In the genomic region with DNA sequence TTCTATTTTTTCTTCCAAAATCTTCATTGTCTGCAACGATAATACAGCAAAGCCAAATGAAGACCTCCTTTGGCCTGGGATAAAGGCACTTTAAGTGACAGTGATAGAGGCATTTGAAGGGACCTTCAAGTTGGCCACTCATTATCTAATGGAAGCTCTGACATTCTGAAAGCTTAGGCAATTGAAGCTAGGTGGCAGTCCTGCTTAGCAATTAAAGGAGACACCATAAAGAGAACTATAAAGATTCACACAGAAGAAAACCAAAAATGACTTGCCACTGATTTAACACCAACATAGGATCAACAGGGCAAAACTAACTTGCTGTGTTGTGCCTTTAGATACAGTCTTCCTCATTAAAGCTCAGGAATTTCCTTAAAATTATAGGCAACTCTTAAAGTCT, we compare ENCODE assay signal across 13 cellular contexts.
DNase-seq lines count a peak whose midpoint lies in the region; FAIRE-seq and TF ChIP-seq lines count a peak whose summit lies in the region.
"Had no signal": no experiment of that assay in that cellular context is flagged by ENCODE, and none has a peak within 500 bp of the region (broad histone marks: within the 10 kb centered on the region; RNA-seq: fewer than 3 reads in every experiment).

No MANE protein-coding gene starts in this region.

- dilution Hi-C loops in endothelial cell of umbilical vein (cut with MboI; ENCODE audit: extremely low pct_ligation_motif_present, low sequenced_read_pairs): no loop called here

- no peak overlapping the region for H3K4me3 ChIP-seq in endothelial cell of umbilical vein (replicated peaks in 1 of 3; ENCODE audit: insufficient read depth in 1 of 3, low read depth in 1 of 3, low read length in 3 of 3)
- H3K4me3 ChIP-seq: testis had no signal

- H2AFZ ChIP-seq in endothelial cell of umbilical vein (ENCODE audit: low read depth, low read length): no peak overlapping the region

- peak; percentile 57 for DNase-seq in DMS 273 (lab: John Stamatoyannopoulos, UW; ENCODE audit: unreplicated experiment)
- DNase-seq in DMS 273 treated with DMSO at 0.1 percent for 48 hours (lab: John Stamatoyannopoulos, UW): no peak
- DNase-seq in NCI-H460 (ENCODE audit: extremely low read depth, low read depth): peak; percentile 17
- DNase-seq in endothelial cell of umbilical vein (ENCODE audit: low read depth, low spot score): no peak
- DNase-seq in renal cortical epithelial cell (ENCODE audit: low read depth): peak; percentile 25
- no peak for DNase-seq in DMS153 treated with DMSO at 0.1 percent for 48 hours (lab: John Stamatoyannopoulos, UW; ENCODE audit: unreplicated experiment)
- no peak for DNase-seq in activated CD4-positive, alpha-beta T cell treated with anti-CD3 and anti-CD28 coated beads for 1 hour
- no peak for DNase-seq in mucosa of gallbladder (ENCODE audit: low spot score)
- DNase-seq: Calu3, NCI-H2081, testis had no signal

- no peak for TF ChIP-seq POLR2A in endothelial cell of umbilical vein (IDR thresholded peaks at IDR 0.05; ENCODE audit: low read depth, low read length)

- FAIRE-seq in endothelial cell of umbilical vein (lab: Jason Lieb, UNC): peak; percentile 12

- intact Hi-C loops in endothelial cell of umbilical vein (cut with micrococcal nuclease): no loop called here

- H3K79me2 ChIP-seq in endothelial cell of umbilical vein (ENCODE audit: control insufficient read depth, insufficient read depth, low read length): no peaks in the 10 kb centered on the region

- TF ChIP-seq CTCF in endothelial cell of umbilical vein (IDR thresholded peaks at IDR 0.05; ENCODE audit: extremely low read depth in 1 of 2, insufficient read depth in 1 of 2, low read depth in 1 of 2, low read length in 2 of 2): no peak

- no peak overlapping the region for H3K4me2 ChIP-seq in endothelial cell of umbilical vein (ENCODE audit: insufficient read depth, low read length)

- H3K27ac ChIP-seq in endothelial cell of umbilical vein (ENCODE audit: insufficient read depth, low read depth, low read length): no peak overlapping the region
- H3K27ac ChIP-seq: 22Rv1, RWPE1, testis had no signal

- H3K9me3 ChIP-seq in endothelial cell of umbilical vein (replicated peaks; ENCODE audit: control insufficient read depth, insufficient read depth, low read length): no peaks in the 10 kb centered on the region
- H3K9me3 ChIP-seq: testis had no signal

- H3K4me1 ChIP-seq in endothelial cell of umbilical vein (ENCODE audit: control insufficient read depth, extremely low read depth, insufficient read depth, low read length): no peaks in the 10 kb centered on the region
- H3K4me1 ChIP-seq: testis had no signal

- no TSS peak for BruUV-seq in endothelial cell of umbilical vein (replicated peaks; lab: Mats Ljungman, UMichigan)

- no peak overlapping the region for H3K9ac ChIP-seq in endothelial cell of umbilical vein (replicated peaks; ENCODE audit: extremely low read depth, insufficient read depth, low read length)

- no peaks in the 10 kb centered on the region for H4K20me1 ChIP-seq in endothelial cell of umbilical vein (replicated peaks; ENCODE audit: control insufficient read depth, extremely low read depth, insufficient read depth, low read length)

- no peaks in the 10 kb centered on the region for H3K9me1 ChIP-seq in endothelial cell of umbilical vein (replicated peaks; ENCODE audit: control insufficient read depth, extremely low read depth, insufficient read depth, low read length)

- CTCF ChIA-PET in endothelial cell of umbilical vein (lab: Charles Lee): no interaction called here

- POLR2A ChIA-PET in endothelial cell of umbilical vein (lab: Charles Lee): no interaction called here

- H3K36me3 ChIP-seq in endothelial cell of umbilical vein (ENCODE audit: control insufficient read depth in 2 of 2, extremely low read depth in 1 of 2, insufficient read depth in 2 of 2, low read length in 2 of 2): no peaks in the 10 kb centered on the region

- H3K27me3 ChIP-seq in endothelial cell of umbilical vein (ENCODE audit: control insufficient read depth in 2 of 2, insufficient read depth in 2 of 2, low read length in 2 of 2): no peaks in the 10 kb centered on the region
- H3K27me3 ChIP-seq: testis had no signal

TF ChIP-seq in endothelial cell of umbilical vein, 7 proteins besides CTCF, POLR2A, EP300 and RAD21:
- no peak for TF ChIP-seq FOS (IDR thresholded peaks at IDR 0.05; ENCODE audit: borderline replicate concordance, insufficient read depth, low read length)
- TF ChIP-seq, protein P1, sequence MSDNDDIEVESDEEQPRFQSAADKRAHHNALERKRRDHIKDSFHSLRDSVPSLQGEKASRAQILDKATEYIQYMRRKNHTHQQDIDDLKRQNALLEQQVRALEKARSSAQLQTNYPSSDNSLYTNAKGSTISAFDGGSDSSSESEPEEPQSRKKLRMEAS (IDR thresholded peaks at IDR 0.05; ENCODE audit: insufficient read depth, insufficient read length): no peak
- TF ChIP-seq POLR2AphosphoS5 (IDR thresholded peaks at IDR 0.05; ENCODE audit: insufficient read depth, low read depth, low read length): no peak
- no peak for TF ChIP-seq GATA2 (IDR thresholded peaks at IDR 0.05; ENCODE audit: insufficient read depth, insufficient read length, low read depth, low read length)
- no peak for TF ChIP-seq MYC (IDR thresholded peaks at IDR 0.05; ENCODE audit: low read depth, low read length)
- no peak for TF ChIP-seq EZH2 (IDR thresholded peaks at IDR 0.05; ENCODE audit: borderline replicate concordance, low read depth, low read length, severe bottlenecking)
- TF ChIP-seq JUN (IDR thresholded peaks at IDR 0.05; ENCODE audit: borderline replicate concordance, insufficient read depth, insufficient read length, low read depth): no peak

Comparison
In these comparisons a context has a peak if more than half of its experiments do, and no peak if none do; other contexts are left out.
1. DNase-seq: peak in DMS 273 (single experiment), NCI-H460 (single experiment) and renal cortical epithelial cell (single experiment); none in DMS 273 treated with DMSO at 0.1 percent for 48 hours (single experiment), endothelial cell of umbilical vein (single experiment), DMS153 treated with DMSO at 0.1 percent for 48 hours (single experiment), activated CD4-positive, alpha-beta T cell treated with anti-CD3 and anti-CD28 coated beads for 1 hour (single experiment) and mucosa of gallbladder (single experiment).